In the genomic region with DNA sequence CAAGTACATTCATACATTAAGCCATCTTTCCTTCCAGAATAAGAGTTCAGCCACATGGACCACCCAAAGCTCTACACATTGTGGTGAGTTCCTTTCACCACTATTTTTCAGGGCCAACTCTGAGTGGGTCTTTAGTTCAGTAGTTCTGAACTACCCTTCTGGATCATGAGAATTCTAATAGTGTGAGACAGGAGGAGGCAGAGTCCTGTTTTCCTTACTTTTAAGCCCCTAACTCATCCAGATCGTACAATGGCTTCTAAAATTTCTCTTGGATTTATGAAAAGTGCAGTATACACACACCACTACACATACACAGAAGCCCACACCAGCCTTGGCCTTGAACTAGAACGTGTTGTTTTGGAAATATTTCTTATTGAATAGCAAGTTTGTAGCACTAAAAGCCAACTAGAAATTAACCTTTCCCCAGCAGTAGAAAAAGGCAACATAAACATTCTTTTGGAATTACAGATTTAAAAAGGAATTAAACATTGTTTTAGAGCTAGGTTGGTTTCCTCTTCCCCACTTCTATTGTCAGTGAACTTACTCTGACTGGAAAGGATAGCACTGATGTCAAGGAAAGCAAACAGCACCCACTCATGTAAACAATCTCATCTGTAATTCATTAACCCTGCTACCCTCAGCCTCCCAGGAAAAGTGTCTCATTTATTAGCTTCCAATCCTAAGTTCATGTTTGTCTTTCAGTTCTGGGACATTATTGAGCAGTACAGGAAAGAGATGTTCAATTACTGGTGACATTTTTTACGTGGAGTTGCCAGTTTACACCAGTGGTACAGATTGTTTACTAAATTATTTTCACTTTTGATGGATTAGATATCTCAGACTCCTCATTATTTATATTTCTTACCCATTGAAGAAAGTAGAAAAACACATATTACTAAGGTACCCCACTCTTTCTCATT, we compare ENCODE assay signal across 1 cellular context.
TF ChIP-seq lines count a peak whose summit lies in the region.

No MANE protein-coding gene starts in this region.

TF ChIP-seq in HepG2, 621 proteins besides CTCF, POLR2A, EP300 and RAD21 (continued from another document and continues in another):
- TF ChIP-seq, protein P1, sequence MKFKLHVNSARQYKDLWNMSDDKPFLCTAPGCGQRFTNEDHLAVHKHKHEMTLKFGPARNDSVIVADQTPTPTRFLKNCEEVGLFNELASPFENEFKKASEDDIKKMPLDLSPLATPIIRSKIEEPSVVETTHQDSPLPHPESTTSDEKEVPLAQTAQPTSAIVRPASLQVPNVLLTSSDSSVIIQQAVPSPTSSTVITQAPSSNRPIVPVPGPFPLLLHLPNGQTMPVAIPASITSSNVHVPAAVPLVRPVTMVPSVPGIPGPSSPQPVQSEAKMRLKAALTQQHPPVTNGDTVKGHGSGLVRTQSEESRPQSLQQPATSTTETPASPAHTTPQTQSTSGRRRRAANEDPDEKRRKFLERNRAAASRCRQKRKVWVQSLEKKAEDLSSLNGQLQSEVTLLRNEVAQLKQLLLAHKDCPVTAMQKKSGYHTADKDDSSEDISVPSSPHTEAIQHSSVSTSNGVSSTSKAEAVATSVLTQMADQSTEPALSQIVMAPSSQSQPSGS (CRISPR knock-in tag; IDR thresholded peaks at IDR 0.05): peak; percentile 51; the same call in 1 of the 2 replicates
- TF ChIP-seq ZNF33B (CRISPR knock-in tag; IDR thresholded peaks at IDR 0.05) (no peak), ISX (CRISPR knock-in tag; conservative IDR thresholded peaks at IDR 0.05) (0 out of 2 replicates have a peak, but pooled peaks have one; percentile 54), GATAD2A (CRISPR knock-in tag; IDR thresholded peaks at IDR 0.05) (peak; percentile 92), HNF4G (IDR thresholded peaks at IDR 0.05; ENCODE audit: borderline replicate concordance, low read depth, low read length) (peak; percentile 82), HNF4G (CRISPR knock-in tag; IDR thresholded peaks at IDR 0.05; ENCODE audit: borderline replicate concordance, low read depth) (no peak), TGIF2 (CRISPR knock-in tag; IDR thresholded peaks at IDR 0.05) (no peak), RARA (CRISPR knock-in tag; IDR thresholded peaks at IDR 0.05) (peak; percentile 96), ZNF317 (CRISPR knock-in tag; IDR thresholded peaks at IDR 0.05) (peak; percentile 64; the same call in 1 of the 2 replicates), HNRNPLL (IDR thresholded peaks at IDR 0.05; ENCODE audit: low read depth, low read length, poor library complexity, severe bottlenecking) (no peak), SRSF9 (IDR thresholded peaks at IDR 0.05; ENCODE audit: borderline replicate concordance, insufficient read depth, low read depth, low read length, poor library complexity, severe bottlenecking) (no peak), U2AF1 (optimal IDR thresholded peaks at IDR 0.05; ENCODE audit: low read depth, low read length) (no peak), ATM (IDR thresholded peaks at IDR 0.05; ENCODE audit: borderline replicate concordance) (no peak), SATB2 (CRISPR knock-in tag; IDR thresholded peaks at IDR 0.05) (no peak), ZNF83 (CRISPR knock-in tag; IDR thresholded peaks at IDR 0.05; ENCODE audit: borderline replicate concordance) (no peak), ZNF329 (CRISPR knock-in tag; IDR thresholded peaks at IDR 0.05; ENCODE audit: low read depth) (no peak), ZMAT3 (CRISPR knock-in tag; conservative IDR thresholded peaks at IDR 0.05) (0 out of 2 replicates have a peak, but pooled peaks have one; percentile 25), ZFP36L2 (CRISPR knock-in tag; IDR thresholded peaks at IDR 0.05) (no peak), HMGA1 (CRISPR knock-in tag; conservative IDR thresholded peaks at IDR 0.05) (no peak), ZMYM4 (CRISPR knock-in tag; IDR thresholded peaks at IDR 0.05) (peak; percentile 87), ZNF572 (CRISPR knock-in tag; IDR thresholded peaks at IDR 0.05) (no peak), SUZ12 (IDR thresholded peaks at IDR 0.05; ENCODE audit: low read depth, low read length) (no peak), SALL1 (CRISPR knock-in tag; IDR thresholded peaks at IDR 0.05) (peak; percentile 85; the same call in 1 of the 2 replicates), ZNF547 (CRISPR knock-in tag; IDR thresholded peaks at IDR 0.05) (no peak), KDM6A (CRISPR knock-in tag; IDR thresholded peaks at IDR 0.05; ENCODE audit: low read depth) (peak; percentile 99), NR3C1 (CRISPR knock-in tag; IDR thresholded peaks at IDR 0.05) (no peak), KDM4B (CRISPR knock-in tag; IDR thresholded peaks at IDR 0.05) (no peak; the same call in 1 of the 2 replicates), ESRRA (CRISPR knock-in tag; IDR thresholded peaks at IDR 0.05; ENCODE audit: low read depth) (no peak; the same call in 1 of the 2 replicates), FIP1L1 (IDR thresholded peaks at IDR 0.05; ENCODE audit: borderline replicate concordance, insufficient read depth, low read depth, low read length) (no peak)
- TF ChIP-seq, protein P2, sequence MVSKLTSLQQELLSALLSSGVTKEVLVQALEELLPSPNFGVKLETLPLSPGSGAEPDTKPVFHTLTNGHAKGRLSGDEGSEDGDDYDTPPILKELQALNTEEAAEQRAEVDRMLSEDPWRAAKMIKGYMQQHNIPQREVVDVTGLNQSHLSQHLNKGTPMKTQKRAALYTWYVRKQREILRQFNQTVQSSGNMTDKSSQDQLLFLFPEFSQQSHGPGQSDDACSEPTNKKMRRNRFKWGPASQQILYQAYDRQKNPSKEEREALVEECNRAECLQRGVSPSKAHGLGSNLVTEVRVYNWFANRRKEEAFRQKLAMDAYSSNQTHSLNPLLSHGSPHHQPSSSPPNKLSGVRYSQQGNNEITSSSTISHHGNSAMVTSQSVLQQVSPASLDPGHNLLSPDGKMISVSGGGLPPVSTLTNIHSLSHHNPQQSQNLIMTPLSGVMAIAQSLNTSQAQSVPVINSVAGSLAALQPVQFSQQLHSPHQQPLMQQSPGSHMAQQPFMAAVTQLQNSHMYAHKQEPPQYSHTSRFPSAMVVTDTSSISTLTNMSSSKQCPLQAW (CRISPR knock-in tag; IDR thresholded peaks at IDR 0.05): peak; percentile 98
- TF ChIP-seq, protein P3, sequence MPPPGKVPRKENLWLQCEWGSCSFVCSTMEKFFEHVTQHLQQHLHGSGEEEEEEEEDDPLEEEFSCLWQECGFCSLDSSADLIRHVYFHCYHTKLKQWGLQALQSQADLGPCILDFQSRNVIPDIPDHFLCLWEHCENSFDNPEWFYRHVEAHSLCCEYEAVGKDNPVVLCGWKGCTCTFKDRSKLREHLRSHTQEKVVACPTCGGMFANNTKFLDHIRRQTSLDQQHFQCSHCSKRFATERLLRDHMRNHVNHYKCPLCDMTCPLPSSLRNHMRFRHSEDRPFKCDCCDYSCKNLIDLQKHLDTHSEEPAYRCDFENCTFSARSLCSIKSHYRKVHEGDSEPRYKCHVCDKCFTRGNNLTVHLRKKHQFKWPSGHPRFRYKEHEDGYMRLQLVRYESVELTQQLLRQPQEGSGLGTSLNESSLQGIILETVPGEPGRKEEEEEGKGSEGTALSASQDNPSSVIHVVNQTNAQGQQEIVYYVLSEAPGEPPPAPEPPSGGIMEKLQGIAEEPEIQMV (CRISPR knock-in tag; IDR thresholded peaks at IDR 0.05; ENCODE audit: low read depth): no peak
- TF ChIP-seq, protein P4, sequence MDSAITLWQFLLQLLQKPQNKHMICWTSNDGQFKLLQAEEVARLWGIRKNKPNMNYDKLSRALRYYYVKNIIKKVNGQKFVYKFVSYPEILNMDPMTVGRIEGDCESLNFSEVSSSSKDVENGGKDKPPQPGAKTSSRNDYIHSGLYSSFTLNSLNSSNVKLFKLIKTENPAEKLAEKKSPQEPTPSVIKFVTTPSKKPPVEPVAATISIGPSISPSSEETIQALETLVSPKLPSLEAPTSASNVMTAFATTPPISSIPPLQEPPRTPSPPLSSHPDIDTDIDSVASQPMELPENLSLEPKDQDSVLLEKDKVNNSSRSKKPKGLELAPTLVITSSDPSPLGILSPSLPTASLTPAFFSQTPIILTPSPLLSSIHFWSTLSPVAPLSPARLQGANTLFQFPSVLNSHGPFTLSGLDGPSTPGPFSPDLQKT (CRISPR knock-in tag; IDR thresholded peaks at IDR 0.05; ENCODE audit: borderline replicate concordance): no peak
- TF ChIP-seq, protein P5, sequence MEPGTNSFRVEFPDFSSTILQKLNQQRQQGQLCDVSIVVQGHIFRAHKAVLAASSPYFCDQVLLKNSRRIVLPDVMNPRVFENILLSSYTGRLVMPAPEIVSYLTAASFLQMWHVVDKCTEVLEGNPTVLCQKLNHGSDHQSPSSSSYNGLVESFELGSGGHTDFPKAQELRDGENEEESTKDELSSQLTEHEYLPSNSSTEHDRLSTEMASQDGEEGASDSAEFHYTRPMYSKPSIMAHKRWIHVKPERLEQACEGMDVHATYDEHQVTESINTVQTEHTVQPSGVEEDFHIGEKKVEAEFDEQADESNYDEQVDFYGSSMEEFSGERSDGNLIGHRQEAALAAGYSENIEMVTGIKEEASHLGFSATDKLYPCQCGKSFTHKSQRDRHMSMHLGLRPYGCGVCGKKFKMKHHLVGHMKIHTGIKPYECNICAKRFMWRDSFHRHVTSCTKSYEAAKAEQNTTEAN (CRISPR knock-in tag; conservative IDR thresholded peaks at IDR 0.05): no peak
- TF ChIP-seq, protein P6, sequence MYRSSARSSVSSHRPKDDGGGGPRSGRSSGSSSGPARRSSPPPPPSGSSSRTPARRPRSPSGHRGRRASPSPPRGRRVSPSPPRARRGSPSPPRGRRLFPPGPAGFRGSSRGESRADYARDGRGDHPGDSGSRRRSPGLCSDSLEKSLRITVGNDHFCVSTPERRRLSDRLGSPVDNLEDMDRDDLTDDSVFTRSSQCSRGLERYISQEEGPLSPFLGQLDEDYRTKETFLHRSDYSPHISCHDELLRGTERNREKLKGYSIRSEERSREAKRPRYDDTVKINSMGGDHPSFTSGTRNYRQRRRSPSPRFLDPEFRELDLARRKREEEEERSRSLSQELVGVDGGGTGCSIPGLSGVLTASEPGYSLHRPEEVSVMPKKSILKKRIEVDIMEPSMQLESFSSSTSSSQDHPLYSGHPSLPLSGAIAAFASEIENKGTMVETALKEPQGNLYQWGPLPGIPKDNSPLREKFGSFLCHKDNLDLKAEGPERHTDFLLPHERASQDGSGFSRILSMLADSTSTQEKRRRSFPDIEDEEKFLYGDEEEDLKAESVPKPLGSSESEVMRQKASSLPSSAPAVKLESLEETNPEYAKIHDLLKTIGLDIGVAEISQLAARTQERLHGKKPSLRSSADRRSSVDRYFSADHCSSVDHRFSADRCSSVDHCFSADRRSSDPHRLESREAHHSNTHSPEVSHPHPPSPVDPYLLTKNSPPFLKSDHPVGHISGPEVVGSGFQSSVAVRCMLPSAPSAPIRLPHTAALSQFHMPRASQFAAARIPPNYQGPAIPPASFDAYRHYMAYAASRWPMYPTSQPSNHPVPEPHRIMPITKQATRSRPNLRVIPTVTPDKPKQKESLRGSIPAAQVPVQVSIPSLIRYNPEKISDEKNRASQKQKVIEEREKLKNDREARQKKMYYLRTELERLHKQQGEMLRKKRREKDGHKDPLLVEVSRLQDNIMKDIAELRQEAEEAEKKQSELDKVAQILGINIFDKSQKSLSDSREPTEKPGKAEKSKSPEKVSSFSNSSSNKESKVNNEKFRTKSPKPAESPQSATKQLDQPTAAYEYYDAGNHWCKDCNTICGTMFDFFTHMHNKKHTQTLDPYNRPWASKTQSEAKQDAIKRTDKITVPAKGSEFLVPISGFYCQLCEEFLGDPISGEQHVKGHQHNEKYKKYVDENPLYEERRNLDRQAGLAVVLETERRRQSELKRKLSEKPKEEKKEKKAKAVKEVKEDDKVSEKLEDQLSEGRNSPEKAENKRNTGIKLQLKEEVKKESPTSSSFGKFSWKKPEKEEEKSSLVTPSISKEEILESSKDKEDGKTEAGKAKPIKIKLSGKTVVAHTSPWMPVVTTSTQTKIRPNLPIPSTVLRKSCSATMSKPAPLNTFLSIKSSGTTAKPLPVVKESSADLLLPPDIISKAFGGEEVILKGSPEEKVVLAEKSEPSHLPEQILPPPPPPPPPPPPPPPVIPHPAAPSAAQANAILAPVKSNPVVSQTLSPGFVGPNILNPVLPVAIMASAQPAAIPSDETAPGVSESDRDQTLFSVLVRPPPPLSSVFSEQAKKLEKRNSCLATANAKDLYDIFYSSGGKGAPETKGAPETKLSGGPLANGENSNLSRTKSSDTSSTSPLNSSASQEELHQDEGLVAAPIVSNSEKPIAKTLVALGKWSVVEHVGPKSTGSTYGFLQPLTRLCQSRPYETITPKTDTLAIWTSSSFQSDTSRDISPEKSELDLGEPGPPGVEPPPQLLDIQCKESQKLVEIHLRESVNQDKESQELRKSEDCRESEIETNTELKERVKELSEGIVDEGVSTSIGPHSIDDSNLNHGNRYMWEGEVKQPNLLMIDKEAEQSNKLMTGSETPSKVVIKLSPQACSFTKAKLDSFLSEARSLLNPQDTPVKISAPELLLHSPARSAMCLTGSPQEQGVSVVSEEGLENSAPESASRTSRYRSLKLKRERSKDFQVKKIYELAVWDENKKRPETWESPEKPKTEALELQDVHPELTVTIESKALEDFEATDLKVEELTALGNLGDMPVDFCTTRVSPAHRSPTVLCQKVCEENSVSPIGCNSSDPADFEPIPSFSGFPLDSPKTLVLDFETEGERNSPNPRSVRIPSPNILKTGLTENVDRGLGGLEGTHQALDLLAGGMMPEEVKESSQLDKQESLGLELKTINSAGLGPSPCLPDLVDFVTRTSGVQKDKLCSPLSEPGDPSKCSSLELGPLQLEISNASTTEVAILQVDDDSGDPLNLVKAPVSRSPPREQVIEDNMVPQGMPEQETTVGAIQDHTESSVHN (CRISPR knock-in tag; IDR thresholded peaks at IDR 0.05): no peak
- TF ChIP-seq, protein P7, sequence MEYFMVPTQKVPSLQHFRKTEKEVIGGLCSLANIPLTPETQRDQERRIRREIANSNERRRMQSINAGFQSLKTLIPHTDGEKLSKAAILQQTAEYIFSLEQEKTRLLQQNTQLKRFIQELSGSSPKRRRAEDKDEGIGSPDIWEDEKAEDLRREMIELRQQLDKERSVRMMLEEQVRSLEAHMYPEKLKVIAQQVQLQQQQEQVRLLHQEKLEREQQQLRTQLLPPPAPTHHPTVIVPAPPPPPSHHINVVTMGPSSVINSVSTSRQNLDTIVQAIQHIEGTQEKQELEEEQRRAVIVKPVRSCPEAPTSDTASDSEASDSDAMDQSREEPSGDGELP (IDR thresholded peaks at IDR 0.05; ENCODE audit: borderline replicate concordance, low read depth): peak; percentile 48; the same call in 1 of the 2 replicates
- TF ChIP-seq, protein P8, sequence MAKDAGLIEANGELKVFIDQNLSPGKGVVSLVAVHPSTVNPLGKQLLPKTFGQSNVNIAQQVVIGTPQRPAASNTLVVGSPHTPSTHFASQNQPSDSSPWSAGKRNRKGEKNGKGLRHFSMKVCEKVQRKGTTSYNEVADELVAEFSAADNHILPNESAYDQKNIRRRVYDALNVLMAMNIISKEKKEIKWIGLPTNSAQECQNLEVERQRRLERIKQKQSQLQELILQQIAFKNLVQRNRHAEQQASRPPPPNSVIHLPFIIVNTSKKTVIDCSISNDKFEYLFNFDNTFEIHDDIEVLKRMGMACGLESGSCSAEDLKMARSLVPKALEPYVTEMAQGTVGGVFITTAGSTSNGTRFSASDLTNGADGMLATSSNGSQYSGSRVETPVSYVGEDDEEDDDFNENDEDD (CRISPR knock-in tag; IDR thresholded peaks at IDR 0.05; ENCODE audit: borderline replicate concordance): no peak
- TF ChIP-seq, protein P9, sequence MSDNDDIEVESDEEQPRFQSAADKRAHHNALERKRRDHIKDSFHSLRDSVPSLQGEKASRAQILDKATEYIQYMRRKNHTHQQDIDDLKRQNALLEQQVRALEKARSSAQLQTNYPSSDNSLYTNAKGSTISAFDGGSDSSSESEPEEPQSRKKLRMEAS (IDR thresholded peaks at IDR 0.05): peak; percentile 3; the same call in 1 of the 2 replicates
